1 cellular context compared by ENCODE assay signal in the genomic region with DNA sequence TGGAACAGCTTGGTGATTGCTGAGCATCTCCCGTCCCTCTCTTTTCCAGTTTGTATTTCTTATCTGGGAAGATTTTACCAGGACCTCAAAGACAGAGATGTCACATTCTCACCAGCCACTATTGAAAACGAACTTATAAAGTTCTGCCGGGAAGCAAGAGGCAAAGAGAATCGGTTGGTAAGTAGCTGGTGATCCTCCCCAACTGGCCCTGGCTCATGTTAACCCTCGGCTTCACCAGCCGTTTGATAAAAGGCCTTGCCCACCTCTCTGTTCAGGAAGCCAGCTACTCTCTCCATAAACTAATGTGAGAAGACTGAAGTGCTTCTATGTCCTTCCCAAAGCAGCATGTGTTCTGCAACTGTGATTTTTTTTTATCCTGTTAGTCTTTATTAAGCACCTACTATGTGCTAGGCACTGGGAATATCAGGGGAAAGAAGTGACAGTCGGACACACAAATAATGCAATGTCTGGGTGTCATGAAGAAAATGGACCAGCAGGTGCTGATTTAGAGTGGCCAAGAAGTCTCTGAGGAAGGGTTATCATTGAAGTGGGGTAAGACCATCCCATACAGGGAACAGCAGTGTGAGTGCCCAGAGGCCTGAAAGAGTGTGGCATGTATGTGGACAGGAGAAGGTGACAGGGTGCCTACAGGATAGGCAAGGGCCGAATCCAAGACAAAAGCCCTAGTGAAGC.
TF ChIP-seq lines count a peak whose summit lies in the region.

No MANE protein-coding gene starts in this region.

TF ChIP-seq in GM23338, 12 proteins besides CTCF, POLR2A, EP300 and RAD21 (continued from another document):
- TF ChIP-seq, protein P1, sequence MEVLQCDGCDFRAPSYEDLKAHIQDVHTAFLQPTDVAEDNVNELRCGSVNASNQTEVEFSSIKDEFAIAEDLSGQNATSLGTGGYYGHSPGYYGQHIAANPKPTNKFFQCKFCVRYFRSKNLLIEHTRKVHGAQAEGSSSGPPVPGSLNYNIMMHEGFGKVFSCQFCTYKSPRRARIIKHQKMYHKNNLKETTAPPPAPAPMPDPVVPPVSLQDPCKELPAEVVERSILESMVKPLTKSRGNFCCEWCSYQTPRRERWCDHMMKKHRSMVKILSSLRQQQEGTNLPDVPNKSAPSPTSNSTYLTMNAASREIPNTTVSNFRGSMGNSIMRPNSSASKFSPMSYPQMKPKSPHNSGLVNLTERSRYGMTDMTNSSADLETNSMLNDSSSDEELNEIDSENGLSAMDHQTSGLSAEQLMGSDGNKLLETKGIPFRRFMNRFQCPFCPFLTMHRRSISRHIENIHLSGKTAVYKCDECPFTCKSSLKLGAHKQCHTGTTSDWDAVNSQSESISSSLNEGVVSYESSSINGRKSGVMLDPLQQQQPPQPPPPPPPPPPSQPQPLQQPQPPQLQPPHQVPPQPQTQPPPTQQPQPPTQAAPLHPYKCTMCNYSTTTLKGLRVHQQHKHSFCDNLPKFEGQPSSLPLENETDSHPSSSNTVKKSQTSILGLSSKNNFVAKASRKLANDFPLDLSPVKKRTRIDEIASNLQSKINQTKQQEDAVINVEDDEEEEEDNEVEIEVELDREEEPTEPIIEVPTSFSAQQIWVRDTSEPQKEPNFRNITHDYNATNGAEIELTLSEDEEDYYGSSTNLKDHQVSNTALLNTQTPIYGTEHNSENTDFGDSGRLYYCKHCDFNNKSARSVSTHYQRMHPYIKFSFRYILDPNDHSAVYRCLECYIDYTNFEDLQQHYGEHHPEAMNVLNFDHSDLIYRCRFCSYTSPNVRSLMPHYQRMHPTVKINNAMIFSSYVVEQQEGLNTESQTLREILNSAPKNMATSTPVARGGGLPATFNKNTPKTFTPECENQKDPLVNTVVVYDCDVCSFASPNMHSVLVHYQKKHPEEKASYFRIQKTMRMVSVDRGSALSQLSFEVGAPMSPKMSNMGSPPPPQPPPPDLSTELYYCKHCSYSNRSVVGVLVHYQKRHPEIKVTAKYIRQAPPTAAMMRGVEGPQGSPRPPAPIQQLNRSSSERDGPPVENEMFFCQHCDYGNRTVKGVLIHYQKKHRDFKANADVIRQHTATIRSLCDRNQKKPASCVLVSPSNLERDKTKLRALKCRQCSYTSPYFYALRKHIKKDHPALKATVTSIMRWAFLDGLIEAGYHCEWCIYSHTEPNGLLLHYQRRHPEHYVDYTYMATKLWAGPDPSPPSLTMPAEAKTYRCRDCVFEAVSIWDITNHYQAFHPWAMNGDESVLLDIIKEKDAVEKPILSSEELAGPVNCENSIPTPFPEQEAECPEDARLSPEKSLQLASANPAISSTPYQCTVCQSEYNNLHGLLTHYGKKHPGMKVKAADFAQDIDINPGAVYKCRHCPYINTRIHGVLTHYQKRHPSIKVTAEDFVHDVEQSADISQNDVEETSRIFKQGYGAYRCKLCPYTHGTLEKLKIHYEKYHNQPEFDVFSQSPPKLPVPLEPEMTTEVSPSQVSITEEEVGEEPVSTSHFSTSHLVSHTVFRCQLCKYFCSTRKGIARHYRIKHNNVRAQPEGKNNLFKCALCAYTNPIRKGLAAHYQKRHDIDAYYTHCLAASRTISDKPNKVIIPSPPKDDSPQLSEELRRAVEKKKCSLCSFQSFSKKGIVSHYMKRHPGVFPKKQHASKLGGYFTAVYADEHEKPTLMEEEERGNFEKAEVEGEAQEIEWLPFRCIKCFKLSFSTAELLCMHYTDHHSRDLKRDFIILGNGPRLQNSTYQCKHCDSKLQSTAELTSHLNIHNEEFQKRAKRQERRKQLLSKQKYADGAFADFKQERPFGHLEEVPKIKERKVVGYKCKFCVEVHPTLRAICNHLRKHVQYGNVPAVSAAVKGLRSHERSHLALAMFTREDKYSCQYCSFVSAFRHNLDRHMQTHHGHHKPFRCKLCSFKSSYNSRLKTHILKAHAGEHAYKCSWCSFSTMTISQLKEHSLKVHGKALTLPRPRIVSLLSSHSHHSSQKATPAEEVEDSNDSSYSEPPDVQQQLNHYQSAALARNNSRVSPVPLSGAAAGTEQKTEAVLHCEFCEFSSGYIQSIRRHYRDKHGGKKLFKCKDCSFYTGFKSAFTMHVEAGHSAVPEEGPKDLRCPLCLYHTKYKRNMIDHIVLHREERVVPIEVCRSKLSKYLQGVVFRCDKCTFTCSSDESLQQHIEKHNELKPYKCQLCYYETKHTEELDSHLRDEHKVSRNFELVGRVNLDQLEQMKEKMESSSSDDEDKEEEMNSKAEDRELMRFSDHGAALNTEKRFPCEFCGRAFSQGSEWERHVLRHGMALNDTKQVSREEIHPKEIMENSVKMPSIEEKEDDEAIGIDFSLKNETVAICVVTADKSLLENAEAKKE (CRISPR knock-in tag; IDR thresholded peaks at IDR 0.05): no peak
- no peak for TF ChIP-seq CREB1 (CRISPR knock-in tag; IDR thresholded peaks at IDR 0.05; ENCODE audit: low read depth)
- no peak for TF ChIP-seq POLR2AphosphoS5 (IDR thresholded peaks at IDR 0.05; ENCODE audit: low read depth)
TF ChIP-seq in GM23338: peak in this region for 0.
